21 cellular contexts compared by ENCODE assay signal in genomic region chr13:114328595-114328994, GRCh38. TPM values are rescaled to one million over a fixed set of nuclear protein-coding genes. Genes with fewer than 3 reads are reported as not detected.
A peak's percentile ranks its signal among the peaks of the same experiment; 100 is the strongest.
DNase-seq lines count a peak whose midpoint lies in the region; ATAC-seq, FAIRE-seq and TF ChIP-seq lines count a peak whose summit lies in the region.
"Had no signal": no experiment of that assay in that cellular context is flagged by ENCODE, and none has a peak within 500 bp of the region (broad histone marks: within the 10 kb centered on the region; RNA-seq: fewer than 3 reads in every experiment).

No MANE protein-coding gene starts in this region.

- H3K9me3 ChIP-seq in right lobe of liver (no peaks in the 10 kb centered on the region), HepG2 (ENCODE audit: low read length) (no peaks in the 10 kb centered on the region), duodenal mucosa (ENCODE audit: control insufficient read depth in 1 of 2, low read length in 2 of 2) (no peaks in the 10 kb centered on the region), neuronal stem cell (replicated peaks in 1 of 2; ENCODE audit: control insufficient read depth in 2 of 2, insufficient read depth in 1 of 2, low read depth in 1 of 2, low read length in 2 of 2) (peaks cover 0 to 10% of the 10 kb centered on the region in 2 donors)
- H3K9me3 ChIP-seq: SK-N-SH had no signal

- H3K4me1 ChIP-seq in right lobe of liver (peaks cover 0 to 9% (median 3%) of the 10 kb centered on the region in 4 donors), HepG2 (ENCODE audit: insufficient read depth, low read length) (no peaks in the 10 kb centered on the region), duodenal mucosa (ENCODE audit: control insufficient read depth in 1 of 2, insufficient read depth in 2 of 2, low read length in 2 of 2) (peaks cover 0 to 17% of the 10 kb centered on the region in 2 donors), neuronal stem cell (ENCODE audit: control insufficient read depth in 2 of 2, insufficient read depth in 1 of 2, low read depth in 1 of 2, low read length in 2 of 2) (peaks cover 0 to under 1% of the 10 kb centered on the region in 2 donors)

- FAIRE-seq in HepG2 (lab: Jason Lieb, UNC): no peak
- FAIRE-seq: D721Med, H1 had no signal

- no peak overlapping the region for H3K14ac ChIP-seq in neuronal stem cell (ENCODE audit: low read length)

- no peak for TF ChIP-seq CTCF in right lobe of liver (IDR thresholded peaks at IDR 0.05)
- no peak for TF ChIP-seq CTCF in HepG2 (CRISPR knock-in tag; IDR thresholded peaks at IDR 0.05)

- no peak overlapping the region for H3K18ac ChIP-seq in neuronal stem cell (ENCODE audit: low read length)

- H3K79me1 ChIP-seq in neuronal stem cell (ENCODE audit: low read depth, low read length): no peaks in the 10 kb centered on the region

- H3K27ac ChIP-seq in right lobe of liver (no peak overlapping the region), HepG2 (ENCODE audit: extremely low read length, insufficient read depth, low read length) (no peak overlapping the region), duodenal mucosa (ENCODE audit: low read depth, low read length) (no peak overlapping the region), neuronal stem cell (replicated peaks; ENCODE audit: low read length) (no peak overlapping the region)
- H3K27ac ChIP-seq: 22Rv1, HL-60 had no signal

- in situ Hi-C loops in HepG2 (cut with HindIII; ENCODE audit: extremely low pct_ligation_motif_present, low pct_unique_long_range_greater_than_20kb): no loop called here

- H4K8ac ChIP-seq in neuronal stem cell (ENCODE audit: low read depth, low read length): peak overlapping the region; percentile 70

- no peak for TF ChIP-seq POLR2A in right lobe of liver (IDR thresholded peaks at IDR 0.05)
- TF ChIP-seq POLR2A in HepG2 (IDR thresholded peaks at IDR 0.05; ENCODE audit: insufficient read depth in 1 of 2, low read depth in 2 of 2, low read length in 2 of 2): no peak

- no peak overlapping the region for H2AK5ac ChIP-seq in neuronal stem cell (ENCODE audit: low read depth, low read length)

- no peak for TF ChIP-seq EP300 in HepG2 (IDR thresholded peaks at IDR 0.05; ENCODE audit: low read depth in 2 of 2, low read length in 2 of 2)
- TF ChIP-seq EP300 in HepG2 (CRISPR knock-in tag; IDR thresholded peaks at IDR 0.05; ENCODE audit: borderline replicate concordance): no peak

- no peak overlapping the region for H2BK12ac ChIP-seq in neuronal stem cell (ENCODE audit: low read length)

- H3K4me2 ChIP-seq in HepG2 (ENCODE audit: low read depth, low read length) (no peak overlapping the region), neuronal stem cell (ENCODE audit: insufficient read depth, low read length, poor library complexity, severe bottlenecking) (no peak overlapping the region)
- H3K4me2 ChIP-seq: SK-N-SH had no signal

- H3K9ac ChIP-seq in HepG2 (ENCODE audit: insufficient read depth, low read depth, low read length): no peak overlapping the region
- H3K9ac ChIP-seq in duodenal mucosa (ENCODE audit: low read depth in 1 of 2, low read length in 2 of 2): peak overlapping the region; percentile 15 to 42
- no peak overlapping the region for H3K9ac ChIP-seq in neuronal stem cell (ENCODE audit: low read depth, low read length, poor library complexity)
- H3K9ac ChIP-seq: SK-N-SH had no signal

- H3K36me3 ChIP-seq in right lobe of liver (peaks cover 0 to 12% (median 8%) of the 10 kb centered on the region in 4 donors), HepG2 (replicated peaks in 1 of 2; ENCODE audit: control insufficient read depth in 1 of 2, insufficient read depth in 2 of 2, low read length in 2 of 2) (peaks cover 11 to 34% of the 10 kb centered on the region in 2 experiments), duodenal mucosa (ENCODE audit: control insufficient read depth in 1 of 2, insufficient read depth in 2 of 2, low read length in 2 of 2) (peaks cover 19 to 26% of the 10 kb centered on the region in 2 donors), neuronal stem cell (replicated peaks in 1 of 2; ENCODE audit: control insufficient read depth in 2 of 2, insufficient read depth in 2 of 2, low read length in 2 of 2) (peaks cover 21 to 63% of the 10 kb centered on the region in 2 donors)

- H3K27me3 ChIP-seq in right lobe of liver (no peaks in the 10 kb centered on the region), HepG2 (ENCODE audit: control insufficient read depth in 1 of 2, insufficient read depth in 2 of 2, low read length in 2 of 2) (no peaks in the 10 kb centered on the region; a peak in 1 of 5 replicates), duodenal mucosa (ENCODE audit: control insufficient read depth in 1 of 2, insufficient read depth in 2 of 2, low read length in 2 of 2) (no peaks in the 10 kb centered on the region), neuronal stem cell (ENCODE audit: control insufficient read depth in 3 of 3, insufficient read depth in 3 of 3, low read depth in 1 of 3, low read length in 3 of 3) (no peaks in the 10 kb centered on the region)

- BruUV-seq in HepG2 (replicated peaks; lab: Mats Ljungman, UMichigan): no TSS peak

- no peak overlapping the region for H2BK15ac ChIP-seq in neuronal stem cell (ENCODE audit: low read length)

- H3K4ac ChIP-seq in neuronal stem cell (ENCODE audit: low read length): no peak overlapping the region

- intact Hi-C loops in right lobe of liver (cut with DNase I) (no loop called here), HepG2 (cut with micrococcal nuclease; ENCODE audit: unreplicated experiment) (no loop called here)

- POLR2A ChIA-PET in HepG2 (lab: Yijun Ruan, JAX): no interaction called here

- no peaks in the 10 kb centered on the region for H4K20me1 ChIP-seq in HepG2 (ENCODE audit: insufficient read depth, low read length)

- no peak overlapping the region for H2BK120ac ChIP-seq in neuronal stem cell (ENCODE audit: low read depth, low read length)

- DNase-seq in right lobe of liver: no peak
- no peak for DNase-seq in HepG2 (ENCODE audit: low spot score)
- DNase-seq in neuronal stem cell (ENCODE audit: low spot score): no peak
- no peak for DNase-seq in activated effector memory CD4-positive, alpha-beta T cell treated with Interleukin-2 at 50 U/mL for 16 hours
- DNase-seq in ureter (ENCODE audit: low spot score): no peak
- DNase-seq: Kasumi-1, MV-4-11, NCI-H1105, NCI-H1436 treated with DMSO at 0.1 percent for 48 hours, NCI-H187 treated with DMSO at 0.1 percent for 48 hours, NCI-H2171 treated with DMSO at 0.1 percent for 48 hours, NCI-H345, NCI-H510A treated with DMSO at 0.1 percent for 48 hours, NCI-H774, SK-N-SH had no signal

- no peak overlapping the region for H3K23ac ChIP-seq in neuronal stem cell (ENCODE audit: low read depth, low read length, poor library complexity)

- 100% methylated on average over 1 of the region's 1 CpG for WGBS in right lobe of liver (ENCODE audit: insufficient coverage, low coverage, low lambda C conversion rate, missing lambda C conversion rate)
- WGBS in HepG2 (ENCODE audit: low lambda C conversion rate): 70% methylated on average over 1 of the region's 1 CpG
- no CpG with 5 or more reads among the region's 1 CpG for WGBS in neuronal stem cell (ENCODE audit: extremely low coverage in 2 of 2, insufficient read length in 2 of 2, insufficient replicate concordance in 1 of 2), 2 donors

- no peaks in the 10 kb centered on the region for H3K79me2 ChIP-seq in HepG2 (ENCODE audit: insufficient read depth, low read length)

- H2BK5ac ChIP-seq in neuronal stem cell (ENCODE audit: low read length): no peak overlapping the region

- H3K4me3 ChIP-seq in right lobe of liver (no peak overlapping the region), HepG2 (replicated peaks in 1 of 3; ENCODE audit: insufficient read depth in 1 of 3, low read depth in 2 of 3, low read length in 3 of 3) (no peak overlapping the region), duodenal mucosa (ENCODE audit: low read depth in 1 of 2, low read length in 2 of 2) (peak overlapping the region; percentile 31 to 46), neuronal stem cell (ENCODE audit: low read length in 2 of 2) (no peak overlapping the region)

- no peak overlapping the region for H2AFZ ChIP-seq in HepG2 (ENCODE audit: low read length)
- H2AFZ ChIP-seq in neuronal stem cell (ENCODE audit: low read length): no peak overlapping the region

- H4K91ac ChIP-seq in neuronal stem cell (ENCODE audit: low read depth, low read length, poor library complexity): no peak overlapping the region

- ATAC-seq in right lobe of liver (peak; percentile 59 to 81 (median 69)), HepG2 (no peak), GM21786 (IDR thresholded peaks at IDR 0.05; ENCODE audit: unreplicated experiment) (no peak)

- TF ChIP-seq RAD21 in HepG2 (CRISPR knock-in tag; IDR thresholded peaks at IDR 0.05): no peak

- CTCF ChIA-PET in HepG2 (lab: Yijun Ruan, JAX; ENCODE audit: low intra/inter-chr PET ratio, low total read pairs): no interaction called here

RNA-seq across cellular contexts. Expression of gene CHAMP1, which starts 14.3 kb away (rescaled TPM):
- total RNA-seq in right lobe of liver (10 to 100 TPM; 10.3 to 17.5 (median 11.5) TPM), HepG2 (2016; rRNA removed; fragmentation: Illumina TruSeq; extraction: Trizol) (9.7 and 14.6 TPM in 2 replicates), ureter (23.0 TPM)
- 20.2 and 30.6 TPM in 2 replicates for total RNA-seq in HepG2 (2016; cell fraction: cytosol; rRNA removed; fragmentation: Illumina TruSeq; extraction: Trizol; ENCODE audit: low read depth)
- 8.1 and 12.3 TPM in 2 replicates for total RNA-seq in HepG2 (2016; cell fraction: insoluble cytoplasmic fraction; rRNA removed; fragmentation: Illumina TruSeq; extraction: Trizol)
- total RNA-seq in HepG2 (2016; cell fraction: membrane; rRNA removed; fragmentation: Illumina TruSeq; extraction: Trizol): 22.3 and 23.9 TPM in 2 replicates
- 8.7 and 11.3 TPM in 2 replicates for total RNA-seq in HepG2 (2016; cell fraction: nucleus; rRNA removed; fragmentation: Illumina TruSeq; extraction: Trizol)
- polyA plus RNA-seq in HepG2 (2011; rRNA removed): 7.9 and 8.4 TPM in 2 replicates
- polyA plus RNA-seq in HepG2 (2011; cell fraction: cytosol; rRNA removed): 7.1 and 9.5 TPM in 2 replicates
- polyA plus RNA-seq in HepG2 (2011; cell fraction: nucleus; rRNA removed): 7.5 and 7.6 TPM in 2 replicates
- polyA plus RNA-seq in HepG2 (2012): 9.5 and 13.4 TPM in 2 replicates
- 26.2 and 31.0 TPM in 2 replicates for polyA plus RNA-seq in HepG2 (2016; cell fraction: cytosol; fragmentation: Illumina TruSeq; extraction: Trizol; ENCODE audit: low read depth)
- 26.0 and 33.1 TPM in 2 replicates for polyA plus RNA-seq in HepG2 (2016; cell fraction: insoluble cytoplasmic fraction; fragmentation: Illumina TruSeq; extraction: Trizol; ENCODE audit: low read depth)
- polyA plus RNA-seq in HepG2 (2016; cell fraction: membrane; fragmentation: Illumina TruSeq; extraction: Trizol; ENCODE audit: low read depth): 16.6 and 17.8 TPM in 2 replicates
- polyA plus RNA-seq in HepG2 (2016; cell fraction: nucleus; fragmentation: Illumina TruSeq; extraction: Trizol; ENCODE audit: insufficient read depth, low read depth): 25.6 and 26.9 TPM in 2 replicates
- polyA minus RNA-seq in HepG2 (2011; rRNA and poly(A)+ RNA removed; ENCODE audit: low replicate concordance): 4.3 and 13.1 TPM in 2 replicates
- 7.6 and 9.4 TPM in 2 replicates for polyA minus RNA-seq in HepG2 (2011; cell fraction: cytosol; rRNA and poly(A)+ RNA removed)
- polyA minus RNA-seq in HepG2 (2011; cell fraction: nucleus; rRNA and poly(A)+ RNA removed): 10.2 and 12.1 TPM in 2 replicates
- 50.8 TPM for polyA plus RNA-seq in neuronal stem cell (2013, experiment 1 of 2)
- polyA plus RNA-seq in neuronal stem cell (2013, experiment 2 of 2): 52.3 TPM

RNA-seq across cellular contexts. Expression of gene UPF3A, which starts 47.2 kb away (rescaled TPM):
- total RNA-seq in right lobe of liver: 10 to 100 TPM; 10.6 to 24.3 (median 14.8) TPM
- 50.5 and 63.8 TPM in 2 replicates for total RNA-seq in HepG2 (2016; rRNA removed; fragmentation: Illumina TruSeq; extraction: Trizol)
- total RNA-seq in HepG2 (2016; cell fraction: cytosol; rRNA removed; fragmentation: Illumina TruSeq; extraction: Trizol; ENCODE audit: low read depth): 22.0 TPM in 2 replicates
- total RNA-seq in HepG2 (2016; cell fraction: insoluble cytoplasmic fraction; rRNA removed; fragmentation: Illumina TruSeq; extraction: Trizol): 53.4 and 65.3 TPM in 2 replicates
- 40.3 and 41.6 TPM in 2 replicates for total RNA-seq in HepG2 (2016; cell fraction: membrane; rRNA removed; fragmentation: Illumina TruSeq; extraction: Trizol)
- 56.7 and 60.9 TPM in 2 replicates for total RNA-seq in HepG2 (2016; cell fraction: nucleus; rRNA removed; fragmentation: Illumina TruSeq; extraction: Trizol)
- 46.7 and 60.2 TPM in 2 replicates for polyA plus RNA-seq in HepG2 (2011; rRNA removed)
- polyA plus RNA-seq in HepG2 (2011; cell fraction: cytosol; rRNA removed): 32.6 and 34.3 TPM in 2 replicates
- polyA plus RNA-seq in HepG2 (2011; cell fraction: nucleus; rRNA removed): 66.5 and 88.8 TPM in 2 replicates
- 45.1 and 52.0 TPM in 2 replicates for polyA plus RNA-seq in HepG2 (2012)
- polyA plus RNA-seq in HepG2 (2016; cell fraction: cytosol; fragmentation: Illumina TruSeq; extraction: Trizol; ENCODE audit: low read depth): 26.0 and 27.5 TPM in 2 replicates
- 81.1 and 85.3 TPM in 2 replicates for polyA plus RNA-seq in HepG2 (2016; cell fraction: insoluble cytoplasmic fraction; fragmentation: Illumina TruSeq; extraction: Trizol; ENCODE audit: low read depth)
- 38.1 and 40.9 TPM in 2 replicates for polyA plus RNA-seq in HepG2 (2016; cell fraction: membrane; fragmentation: Illumina TruSeq; extraction: Trizol; ENCODE audit: low read depth)
- polyA plus RNA-seq in HepG2 (2016; cell fraction: nucleus; fragmentation: Illumina TruSeq; extraction: Trizol; ENCODE audit: insufficient read depth, low read depth): 191 TPM in 2 replicates
- 14.3 and 25.2 TPM in 2 replicates for polyA minus RNA-seq in HepG2 (2011; rRNA and poly(A)+ RNA removed; ENCODE audit: low replicate concordance)
- 10.4 and 12.0 TPM in 2 replicates for polyA minus RNA-seq in HepG2 (2011; cell fraction: cytosol; rRNA and poly(A)+ RNA removed)
- polyA minus RNA-seq in HepG2 (2011; cell fraction: nucleus; rRNA and poly(A)+ RNA removed): 58.6 and 63.9 TPM in 2 replicates
- polyA plus RNA-seq in neuronal stem cell (2013, experiment 1 of 2): 79.9 TPM
- polyA plus RNA-seq in neuronal stem cell (2013, experiment 2 of 2): 78.4 TPM
- total RNA-seq in ureter: 59.1 TPM

Comparison
In these comparisons a context has a peak if more than half of its experiments do, and no peak if none do; other contexts are left out.
1. ATAC-seq: peak in right lobe of liver (4 of 4); none in HepG2 (single experiment) and GM21786 (single experiment).
2. H3K4me3 ChIP-seq: peak in duodenal mucosa (2 of 2); none in right lobe of liver (0 of 3), HepG2 (0 of 3) and neuronal stem cell (0 of 2).
3. H3K9ac ChIP-seq: peak in duodenal mucosa (2 of 2); none in HepG2 (single experiment) and neuronal stem cell (single experiment).